11 cellular contexts compared by ENCODE assay signal in the genomic region with DNA sequence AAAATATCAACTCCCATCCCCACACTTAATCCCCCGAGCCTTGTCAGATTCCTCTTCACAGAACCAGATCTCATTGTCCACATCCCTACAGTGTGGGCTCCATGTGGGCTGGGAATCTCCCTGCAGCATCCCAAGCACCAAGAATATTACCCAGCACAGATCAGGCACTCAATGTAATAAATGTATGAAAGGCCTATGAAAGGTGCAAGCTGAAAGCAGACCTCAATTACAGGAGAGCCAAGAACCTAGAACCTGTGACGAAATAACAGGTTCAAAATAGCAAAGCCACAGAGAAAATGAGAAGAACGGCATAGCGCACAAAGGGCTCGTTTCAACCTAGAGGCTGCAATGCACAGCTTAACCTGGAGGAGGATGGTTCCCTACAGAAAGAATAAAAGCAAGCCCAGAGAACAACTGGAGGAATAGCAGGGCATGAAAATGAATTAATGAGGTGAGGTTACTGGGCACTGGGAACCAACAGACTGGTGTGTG. TPM values are rescaled to one million over a fixed set of nuclear protein-coding genes. Genes with fewer than 3 reads are reported as not detected.
DNase-seq lines count a peak whose midpoint lies in the region; ATAC-seq, FAIRE-seq and TF ChIP-seq lines count a peak whose summit lies in the region.
"Had no signal": no experiment of that assay in that cellular context is flagged by ENCODE, and none has a peak within 500 bp of the region (broad histone marks: within the 10 kb centered on the region; RNA-seq: fewer than 3 reads in every experiment).

No MANE protein-coding gene starts in this region.

- H3K27ac Mint-ChIP-seq in Caco-2 (ENCODE audit: unreplicated experiment) = no peak overlapping the region
- H3K27ac Mint-ChIP-seq in activated CD4-positive, alpha-beta memory T cell treated with anti-CD3 and anti-CD28 coated beads for 36 hours = no peak overlapping the region

- CTCF ChIA-PET in Caco-2 (lab: Charles Lee) = interaction anchor here (0.5 to 0.8 kb wide), 3 partner anchors 90 to 280 kb away, joined by 3 to 6 read pairs (median 4); no protein-coding TSS in a partner anchor
- CTCF ChIA-PET in activated CD4-positive, alpha-beta memory T cell treated with anti-CD3 and anti-CD28 coated beads for 36 hours (lab: Charles Lee) = interaction anchor here (0.6 to 3.9 kb wide), 5 partner anchors 27 to 128 kb away, joined by 3 to 27 read pairs (median 4); partner anchors contain the start of gene CDS2

- H3K9me1 ChIP-seq in keratinocyte (ENCODE audit: control insufficient read depth, extremely low read depth, insufficient read depth, low read length) = no peaks in the 10 kb centered on the region

- intact Hi-C loops in Caco-2 (cut with micrococcal nuclease; ENCODE audit: unreplicated experiment) = no loop called here
- intact Hi-C loops in activated CD4-positive, alpha-beta memory T cell treated with anti-CD3 and anti-CD28 coated beads for 36 hours (cut with micrococcal nuclease) = no loop called here
- intact Hi-C loops in transverse colon (cut with DNase I; ENCODE audit: low total_unique reads) = no loop called here

- no peak overlapping the region for H3K4me3 Mint-ChIP-seq in Caco-2 (ENCODE audit: unreplicated experiment)
- no peak overlapping the region for H3K4me3 Mint-ChIP-seq in activated CD4-positive, alpha-beta memory T cell treated with anti-CD3 and anti-CD28 coated beads for 36 hours

- DNase-seq in Caco-2 (peak in 1 of 2 experiments; percentile 18), RKO (ENCODE audit: low spot score) (peak; percentile 27), keratinocyte (ENCODE audit: low read depth, low spot score) (no peak), transverse colon (no peak), HTR-8/SVneo (ENCODE audit: insufficient read length, low spot score) (no peak)
- DNase-seq in activated CD4-positive, alpha-beta memory T cell treated with anti-CD3 and anti-CD28 coated beads for 36 hours = no peak
- DNase-seq: NK-92 treated with Interleukin-12 subunit alpha and Interleukin-12 subunit beta, amount 100 ng/mL, for 24 hours had no signal

- peaks cover 19% of the 10 kb centered on the region for H3K4me1 Mint-ChIP-seq in Caco-2 (ENCODE audit: low read depth, unreplicated experiment)
- H3K4me1 Mint-ChIP-seq in activated CD4-positive, alpha-beta memory T cell treated with anti-CD3 and anti-CD28 coated beads for 36 hours (ENCODE audit: low read depth) = peaks cover 36% of the 10 kb centered on the region

- no peak for FAIRE-seq in keratinocyte (lab: Jason Lieb, UNC)
- FAIRE-seq in HTR-8/SVneo (lab: Jason Lieb, UNC) = no peak

- no peak overlapping the region for H3K4me2 ChIP-seq in keratinocyte (ENCODE audit: control insufficient read depth, extremely low read depth, insufficient read depth, low read depth, low read length)

- no peak overlapping the region for H2AFZ ChIP-seq in keratinocyte (ENCODE audit: control insufficient read depth, low read length)

- WGBS in transverse colon (ENCODE audit: low coverage in 1 of 2), 2 donors = 80 to 81% methylated on average over 3 to 5 of the region's 5 CpGs

- H3K9ac ChIP-seq in keratinocyte (ENCODE audit: control insufficient read depth, extremely low read depth, insufficient read depth, low read length) = no peak overlapping the region

- in situ Hi-C loops in transverse colon (cut with MboI; ENCODE audit: low pct_ligation_motif_present in 1 of 4, low pct_unique_long_range_greater_than_20kb in 1 of 4, low sequenced_read_pairs in 3 of 4) = no loop called here

- TF ChIP-seq EP300 in transverse colon (IDR thresholded peaks at IDR 0.05; ENCODE audit: low read depth) = no peak

- peaks cover 37% of the 10 kb centered on the region for H3K79me2 ChIP-seq in keratinocyte (ENCODE audit: control insufficient read depth, insufficient read depth, low read length)

- peak; percentile 47 for ATAC-seq in GM21360 (IDR thresholded peaks at IDR 0.05; ENCODE audit: unreplicated experiment)
- no peak for ATAC-seq in HG03095 (IDR thresholded peaks at IDR 0.05; ENCODE audit: unreplicated experiment)

- TF ChIP-seq CTCF in Caco-2 (IDR thresholded peaks at IDR 0.05; ENCODE audit: insufficient read depth in 1 of 2, low read depth in 1 of 2, low read length in 1 of 2, severe bottlenecking in 1 of 2, unreplicated experiment in 1 of 2) (peak; percentile 14 to 17), keratinocyte (optimal IDR thresholded peaks at IDR 0.05 in 1 of 3, IDR thresholded peaks at IDR 0.05 in 1 of 3, conservative IDR thresholded peaks at IDR 0.05 in 1 of 3; ENCODE audit: extremely low read depth in 1 of 3, insufficient read depth in 2 of 3, low read length in 3 of 3) (peak in 2 of 3 experiments; percentile 28), transverse colon (IDR thresholded peaks at IDR 0.05) (no peak)

- POLR2A ChIA-PET in Caco-2 (lab: Charles Lee) = no interaction called here
- POLR2A ChIA-PET in activated CD4-positive, alpha-beta memory T cell treated with anti-CD3 and anti-CD28 coated beads for 36 hours (lab: Charles Lee) = no interaction called here

- H3K36me3 ChIP-seq in Caco-2 (ENCODE audit: control insufficient read depth, insufficient read depth, low read length) (no peaks in the 10 kb centered on the region), keratinocyte (ENCODE audit: control insufficient read depth in 2 of 2, extremely low read depth in 1 of 2, insufficient read depth in 2 of 2, low read length in 2 of 2) (no peaks in the 10 kb centered on the region), transverse colon (no peaks in the 10 kb centered on the region)
- H3K36me3 ChIP-seq: thoracic aorta had no signal

- peaks cover 5% of the 10 kb centered on the region for H3K36me3 Mint-ChIP-seq in Caco-2 (ENCODE audit: insufficient read depth, unreplicated experiment)
- peaks cover 2% of the 10 kb centered on the region for H3K36me3 Mint-ChIP-seq in activated CD4-positive, alpha-beta memory T cell treated with anti-CD3 and anti-CD28 coated beads for 36 hours

- H3K4me3 ChIP-seq in Caco-2 (ENCODE audit: low read depth, low read length) (no peak overlapping the region), keratinocyte (ENCODE audit: control insufficient read depth in 2 of 3, extremely low read depth in 1 of 3, insufficient read depth in 2 of 3, low read depth in 1 of 3, low read length in 3 of 3) (no peak overlapping the region), transverse colon (no peak overlapping the region)
- H3K4me3 ChIP-seq: thoracic aorta had no signal

- H3K4me1 ChIP-seq in Caco-2 (peaks cover 10% of the 10 kb centered on the region), keratinocyte (ENCODE audit: control insufficient read depth, extremely low read depth, insufficient read depth, low read length) (peaks cover 17% of the 10 kb centered on the region), transverse colon (peaks cover 6 to 29% (median 14%) of the 10 kb centered on the region in 4 donors)

- H3K9me3 ChIP-seq in Caco-2 = no peaks in the 10 kb centered on the region
- H3K9me3 ChIP-seq in keratinocyte (ENCODE audit: control insufficient read depth, low read depth, low read length) = no peaks in the 10 kb centered on the region
- H3K9me3 ChIP-seq in transverse colon = no peaks in the 10 kb centered on the region
- H3K9me3 ChIP-seq: thoracic aorta had no signal

- H3K27me3 Mint-ChIP-seq in Caco-2 (ENCODE audit: insufficient read depth, unreplicated experiment) = no peaks in the 10 kb centered on the region
- H3K27me3 Mint-ChIP-seq in activated CD4-positive, alpha-beta memory T cell treated with anti-CD3 and anti-CD28 coated beads for 36 hours = no peaks in the 10 kb centered on the region

- no peaks in the 10 kb centered on the region for H3K27me3 ChIP-seq in Caco-2 (replicated peaks; ENCODE audit: control insufficient read depth, insufficient read depth, low read length)
- H3K27me3 ChIP-seq in keratinocyte (ENCODE audit: control insufficient read depth, extremely low read depth, insufficient read depth, low read length) = no peaks in the 10 kb centered on the region
- no peaks in the 10 kb centered on the region for H3K27me3 ChIP-seq in transverse colon
- H3K27me3 ChIP-seq: dorsolateral prefrontal cortex had no signal

- no peaks in the 10 kb centered on the region for H4K20me1 ChIP-seq in keratinocyte (ENCODE audit: control insufficient read depth, extremely low read depth, insufficient read depth, low read length)

- H3K27ac ChIP-seq in keratinocyte (ENCODE audit: control insufficient read depth, insufficient read depth, low read length) = no peak overlapping the region
- no peak overlapping the region for H3K27ac ChIP-seq in transverse colon
- H3K27ac ChIP-seq: thoracic aorta had no signal

- dilution Hi-C loops in keratinocyte (cut with MboI; ENCODE audit: extremely low pct_ligation_motif_present, low sequenced_read_pairs) = no loop called here

- no peaks in the 10 kb centered on the region for H3K9me3 Mint-ChIP-seq in Caco-2 (ENCODE audit: unreplicated experiment)
- H3K9me3 Mint-ChIP-seq in activated CD4-positive, alpha-beta memory T cell treated with anti-CD3 and anti-CD28 coated beads for 36 hours = no peaks in the 10 kb centered on the region

- BruUV-seq in Caco-2 (replicated peaks; lab: Mats Ljungman, UMichigan) = no TSS peak

- TF ChIP-seq POLR2A in transverse colon (IDR thresholded peaks at IDR 0.05) = no peak

RNA-seq across cellular contexts. Expression of gene SLC23A2, which starts 3.1 kb away (rescaled TPM):
- 26.4 and 37.3 TPM in 2 replicates for total RNA-seq in Caco-2 (2022)
- 9.6 to 14.7 TPM (median 13.4 TPM) in 3 replicates for polyA plus RNA-seq in keratinocyte
- polyA plus RNA-seq in keratinocyte (2011; ENCODE audit: low read depth) = 3.3 TPM
- polyA plus RNA-seq in keratinocyte (2011; cell fraction: cytosol; rRNA removed) = 4.4 and 5.5 TPM in 2 replicates
- 33.3 and 34.6 TPM in 2 replicates for polyA plus RNA-seq in keratinocyte (2011; cell fraction: nucleus; rRNA removed)
- polyA plus RNA-seq in keratinocyte (2012; ENCODE audit: low replicate concordance) = 5.2 and 9.3 TPM in 2 replicates
- 22.0 to 44.4 TPM (median 26.2 TPM) in 3 replicates for polyA minus RNA-seq in keratinocyte
- 12.1 TPM for polyA minus RNA-seq in keratinocyte (2011; cell fraction: cytosol; rRNA and poly(A)+ RNA removed)
- polyA minus RNA-seq in keratinocyte (2011; cell fraction: nucleus; rRNA and poly(A)+ RNA removed) = 38.6 and 54.2 TPM in 2 replicates
- total RNA-seq in activated CD4-positive, alpha-beta memory T cell treated with anti-CD3 and anti-CD28 coated beads for 36 hours = 10 to 100 TPM; 14.0 to 14.9 TPM
- total RNA-seq in transverse colon = 10 to 100 TPM in 1 of 4 donors, 1 to 10 TPM in 3; 5.0 to 11.6 (median 7.9) TPM

Comparison
In these comparisons a context has a peak if more than half of its experiments do, and no peak if none do; other contexts are left out.
1. CTCF ChIP-seq: peak in Caco-2 (2 of 2) and keratinocyte (2 of 3); none in transverse colon (0 of 5).